Comparison of ENCODE assay signal across 25 cellular contexts in genomic region chr11:16099501-16099900, GRCh38.
DNase-seq lines count a peak whose midpoint lies in the region; ATAC-seq and TF ChIP-seq lines count a peak whose summit lies in the region.
"Had no signal": no experiment of that assay in that cellular context is flagged by ENCODE, and none has a peak within 500 bp of the region (broad histone marks: within the 10 kb centered on the region; RNA-seq: fewer than 3 reads in every experiment).

No MANE protein-coding gene starts in this region.

- H3K36me3 ChIP-seq in Peyer's patch = no peaks in the 10 kb centered on the region
- H3K36me3 ChIP-seq in transverse colon = no peaks in the 10 kb centered on the region
- H3K36me3 ChIP-seq: right atrium auricular region, stomach, WERI-Rb-1 had no signal

- TF ChIP-seq POLR2A in Peyer's patch (IDR thresholded peaks at IDR 0.05) (no peak), transverse colon (IDR thresholded peaks at IDR 0.05) (no peak)

- H3K4me3 ChIP-seq in Peyer's patch (no peak overlapping the region), transverse colon (no peak overlapping the region)
- H3K4me3 ChIP-seq: lung, right atrium auricular region, stomach had no signal

- no peak for TF ChIP-seq EP300 in transverse colon (IDR thresholded peaks at IDR 0.05; ENCODE audit: low read depth)

- TF ChIP-seq CTCF in Peyer's patch (IDR thresholded peaks at IDR 0.05) (peak in 2 of 6 experiments; percentile 7 to 26), foreskin keratinocyte (conservative IDR thresholded peaks at IDR 0.05) (no peak), transverse colon (IDR thresholded peaks at IDR 0.05) (no peak)

- intact Hi-C loops in transverse colon (cut with DNase I; ENCODE audit: low total_unique reads) = no loop called here

- H3K9me3 ChIP-seq in Peyer's patch (no peaks in the 10 kb centered on the region), transverse colon (no peaks in the 10 kb centered on the region)
- H3K9me3 ChIP-seq: right atrium auricular region, stomach had no signal

- DNase-seq in NCI-H2107 treated with DMSO at 0.1 percent for 48 hours (lab: John Stamatoyannopoulos, UW; ENCODE audit: unreplicated experiment) = peak; percentile 78
- no peak for DNase-seq in NCI-H2107 (lab: John Stamatoyannopoulos, UW)
- no peak for DNase-seq in Peyer's patch
- DNase-seq in foreskin keratinocyte = peak; percentile 59 to 82
- DNase-seq in transverse colon = no peak
- no peak for DNase-seq in LoVo (ENCODE audit: low spot score)
- DNase-seq: activated CD4-positive, alpha-beta T cell treated with anti-CD3 and anti-CD28 coated beads, Interleukin-2, amount 10 ng/mL, durations not matched to agents 7 days and 5 days; activated CD8-positive, alpha-beta memory T cell treated with anti-CD3 and anti-CD28 coated beads, Interleukin-2, amount 10 ng/mL, durations not matched to agents 7 days and 5 days; COR-L47; effector CD4-positive, alpha-beta T cell; erythroblast; GOT3; kidney; MM.1S; NCI-H1436 treated with DMSO at 0.1 percent for 48 hours; NCI-H2227 treated with DMSO at 0.1 percent for 48 hours; nucleus accumbens; stomach; WERI-Rb-1 had no signal

- H3K4me1 ChIP-seq in Peyer's patch (peaks cover 0 to 10% (median 0%) of the 10 kb centered on the region in 4 donors), foreskin keratinocyte (peaks cover 43% of the 10 kb centered on the region), transverse colon (peaks cover 0 to 18% (median 14%) of the 10 kb centered on the region in 4 donors)

- peak; percentile 13 for ATAC-seq in foreskin keratinocyte
- ATAC-seq in GM19455 (IDR thresholded peaks at IDR 0.05; ENCODE audit: unreplicated experiment) = no peak
- ATAC-seq in HG02642 (IDR thresholded peaks at IDR 0.05; ENCODE audit: poor library complexity, unreplicated experiment) = no peak
- ATAC-seq: activated CD8-positive, alpha-beta memory T cell treated with anti-CD3 and anti-CD28 coated beads, Interleukin-2, amount 10 ng/mL, durations not matched to agents 7 days and 5 days; activated naive CD4-positive, alpha-beta T cell treated with anti-CD3 and anti-CD28 coated beads, Interleukin-2, amount 50 U/mL, for 72 hours; SK-N-SH treated with all-trans-retinoic acid at 6 μM for 48 hours had no signal

- H3K27ac ChIP-seq in Peyer's patch (peak overlapping the region in 3 of 4 donors; percentile 20 to 37 (median 33)), foreskin keratinocyte (peak overlapping the region; percentile 1), transverse colon (peak overlapping the region in 3 of 4 donors; percentile 48 to 52 (median 51))
- H3K27ac ChIP-seq: right atrium auricular region, stomach, WERI-Rb-1 had no signal

- H3K27me3 ChIP-seq in Peyer's patch (no peaks in the 10 kb centered on the region), foreskin keratinocyte (no peaks in the 10 kb centered on the region), transverse colon (no peaks in the 10 kb centered on the region)
- H3K27me3 ChIP-seq: right atrium auricular region, stomach had no signal

- in situ Hi-C loops in transverse colon (cut with MboI; ENCODE audit: low pct_ligation_motif_present in 1 of 4, low pct_unique_long_range_greater_than_20kb in 1 of 4, low sequenced_read_pairs in 3 of 4) = no loop called here

Comparison
In these comparisons a context has a peak if more than half of its experiments do, and no peak if none do; other contexts are left out.
1. DNase-seq: peak in NCI-H2107 treated with DMSO at 0.1 percent for 48 hours (single experiment) and foreskin keratinocyte (2 of 2); none in NCI-H2107 (single experiment), Peyer's patch (0 of 3), transverse colon (single experiment) and LoVo (single experiment).
2. H3K27ac ChIP-seq: peak in every context shown above with its lines; median percentile 51 in transverse colon; 33 in Peyer's patch; 1 in foreskin keratinocyte.